ENCODE assay signal across 21 cellular contexts in the genomic region with DNA sequence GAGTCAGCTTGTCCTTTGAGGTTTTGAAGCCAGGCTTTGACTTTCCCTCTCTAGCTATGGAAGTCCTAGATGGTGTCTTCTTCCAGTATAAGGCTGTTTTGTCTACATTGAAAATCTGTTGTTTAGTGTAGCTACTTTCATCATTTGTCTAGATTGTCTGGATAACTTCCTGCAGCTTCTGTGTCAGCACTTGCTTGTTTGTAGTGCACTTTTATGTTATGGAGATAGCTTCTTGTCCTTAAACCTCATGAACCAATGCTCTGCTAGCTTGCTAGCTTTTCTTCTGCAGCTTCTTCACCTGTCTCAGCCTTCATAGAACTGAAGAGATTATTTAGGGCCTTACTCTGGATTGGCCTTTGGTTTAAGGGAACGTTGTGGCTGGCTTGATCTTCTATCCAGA.
"Had no signal": no experiment of that assay in that cellular context is flagged by ENCODE, and none has a peak within 500 bp of the region (broad histone marks: within the 10 kb centered on the region; RNA-seq: fewer than 3 reads in every experiment).

No MANE protein-coding gene starts in this region.

- ATAC-seq: HepG2, SK-N-SH treated with all-trans-retinoic acid at 6 μM for 48 hours had no signal

- FAIRE-seq: HepG2, RCC 7860 had no signal

- DNase-seq: IMR-90, Kasumi-1, KG1, MM.1S, NCI-H1092 treated with DMSO at 0.1 percent for 48 hours, NCI-H1436, NCI-H187, NCI-H2029, NCI-H2081 treated with DMSO at 0.1 percent for 48 hours, NCI-H2171, NCI-H226, NCI-H510A, NCI-H524 treated with DMSO at 0.1 percent for 48 hours, NCI-H69, NCI-H774, RPMI8226, SHP77 had no signal

- H3K27ac ChIP-seq: HL-60 had no signal
